ENCODE assay signal across 8 cellular contexts in genomic region chr11:46277313-46277622, GRCh38. TPM values are rescaled to one million over a fixed set of nuclear protein-coding genes. Genes with fewer than 3 reads are reported as not detected.
DNase-seq lines count a peak whose midpoint lies in the region; ATAC-seq, FAIRE-seq and TF ChIP-seq lines count a peak whose summit lies in the region.

No MANE protein-coding gene starts in this region.

- H3K9me3 ChIP-seq in skeletal muscle tissue (ENCODE audit: control insufficient read depth in 3 of 3, low read length in 3 of 3) = no peaks in the 10 kb centered on the region

- H3K36me3 ChIP-seq in skeletal muscle tissue (ENCODE audit: control insufficient read depth in 3 of 3, insufficient read depth in 3 of 3, low read length in 3 of 3) = no peaks in the 10 kb centered on the region

- no peak for ATAC-seq in GM21529 (IDR thresholded peaks at IDR 0.05; ENCODE audit: unreplicated experiment)
- no peak for ATAC-seq in GM19455 (IDR thresholded peaks at IDR 0.05; ENCODE audit: unreplicated experiment)

- intact Hi-C loops in posterior cingulate gyrus (cut with DNase I) = no loop called here

- H3K4me1 ChIP-seq in skeletal muscle tissue (ENCODE audit: control insufficient read depth in 3 of 3, insufficient read depth in 3 of 3, low read length in 3 of 3) = peaks cover 22 to 50% (median 49%) of the 10 kb centered on the region in 3 donors

- H3K4me3 ChIP-seq in foreskin fibroblast (ENCODE audit: low read depth in 1 of 2, low read length in 2 of 2) (peak overlapping the region; percentile 88 to 98), skeletal muscle tissue (ENCODE audit: low read length in 3 of 3) (peak overlapping the region; percentile 25 to 63 (median 45))

- no peak overlapping the region for H3K27ac ChIP-seq in skeletal muscle tissue (ENCODE audit: low read depth, low read length)

- FAIRE-seq in GM18507 (lab: Jason Lieb, UNC) = no peak

- peaks cover 12 to 44% (median 39%) of the 10 kb centered on the region in 3 donors for H3K27me3 ChIP-seq in skeletal muscle tissue (ENCODE audit: control insufficient read depth in 3 of 3, insufficient read depth in 3 of 3, low read length in 3 of 3)

- H3K9ac ChIP-seq in skeletal muscle tissue (ENCODE audit: low read depth in 1 of 3, low read length in 3 of 3) = no peak overlapping the region

- TF ChIP-seq CTCF in foreskin fibroblast (IDR thresholded peaks at IDR 0.05; ENCODE audit: low read depth, low read length) = no peak

- DNase-seq in GM18507 (ENCODE audit: extremely low spot score, insufficient read length, low read depth) = peak; percentile 36
- DNase-seq in RPMI7951 (ENCODE audit: low read depth) = peak; percentile 76
- DNase-seq in foreskin fibroblast = peak in 1 of 2 donors; percentile 88
- no peak for DNase-seq in activated CD8-positive, alpha-beta memory T cell treated with anti-CD3 and anti-CD28 coated beads for 24 hours
- DNase-seq in posterior cingulate gyrus = no peak

RNA-seq across cellular contexts. Expression of gene CREB3L1, which starts 0.2 kb away (rescaled TPM):
- total RNA-seq in RPMI7951 (2014; rRNA removed; shearing (Covaris generic)) = 11.1 and 11.3 TPM in 2 replicates
- total RNA-seq in skeletal muscle tissue = 12.5 TPM

Comparison
In these comparisons a context has a peak if more than half of its experiments do, and no peak if none do; other contexts are left out.
1. DNase-seq: peak in GM18507 (single experiment) and RPMI7951 (single experiment); none in activated CD8-positive, alpha-beta memory T cell treated with anti-CD3 and anti-CD28 coated beads for 24 hours (single experiment) and posterior cingulate gyrus (0 of 10).